8 cellular contexts compared by ENCODE assay signal in the genomic region with DNA sequence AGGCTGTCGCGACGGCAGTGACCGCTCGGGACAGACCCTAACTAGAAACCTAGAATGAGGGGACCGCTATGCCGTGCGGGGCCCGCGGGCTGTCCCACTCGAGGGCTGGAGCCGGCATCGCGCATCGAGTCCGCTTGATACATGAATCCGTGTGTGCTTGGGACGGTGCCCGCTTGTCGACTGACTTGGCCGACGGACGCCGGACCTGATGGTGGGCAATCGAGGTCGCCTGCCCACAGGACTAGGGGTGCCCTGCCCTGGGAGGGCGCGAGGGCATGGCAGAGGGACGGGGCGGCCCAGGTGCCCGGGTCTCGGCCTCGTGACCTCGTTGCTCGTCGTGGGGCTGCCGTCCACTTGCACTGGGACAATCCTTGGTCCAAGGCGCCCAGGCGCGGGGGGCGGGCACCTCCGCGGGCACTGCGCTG. TPM values are rescaled to one million over a fixed set of nuclear protein-coding genes. Genes with fewer than 3 reads are reported as not detected.
DNase-seq lines count a peak whose midpoint lies in the region; ATAC-seq and TF ChIP-seq lines count a peak whose summit lies in the region.

No MANE protein-coding gene starts in this region.

- H3K36me3 ChIP-seq in DOHH2 (ENCODE audit: control insufficient read depth, low read length): peaks cover 55% of the 10 kb centered on the region
- peaks cover 9 to 13% (median 11%) of the 10 kb centered on the region in 4 donors for H3K36me3 ChIP-seq in esophagus muscularis mucosa
- H3K36me3 ChIP-seq in osteoblast (ENCODE audit: insufficient read depth, low read length): peaks cover 13% of the 10 kb centered on the region

- peak overlapping the region; percentile 99 for H2AFZ ChIP-seq in osteoblast (ENCODE audit: low read length)

- peak overlapping the region; percentile 100 for H3K27ac Mint-ChIP-seq in activated CD4-positive, alpha-beta memory T cell treated with anti-CD3 and anti-CD28 coated beads for 36 hours

- peak overlapping the region; percentile 93 for H3K4me3 Mint-ChIP-seq in activated CD4-positive, alpha-beta memory T cell treated with anti-CD3 and anti-CD28 coated beads for 36 hours

- CTCF ChIA-PET in activated CD4-positive, alpha-beta memory T cell treated with anti-CD3 and anti-CD28 coated beads for 36 hours (lab: Charles Lee): interaction anchor here (0.9 to 8.9 kb wide), 14 partner anchors 7 to 190 kb away, joined by 3 to 106 read pairs (median 8); a partner anchor contains a TSS

- intact Hi-C loops in activated CD4-positive, alpha-beta memory T cell treated with anti-CD3 and anti-CD28 coated beads for 36 hours (cut with micrococcal nuclease): loop anchor here (1.0 kb wide), 5 partner anchors 45 to 243 kb away; a partner anchor contains a TSS
- intact Hi-C loops in esophagus muscularis mucosa (cut with DNase I): no loop called here

- H3K79me2 ChIP-seq in DOHH2 (ENCODE audit: control insufficient read depth, low read length) (peaks cover 68% of the 10 kb centered on the region), osteoblast (ENCODE audit: insufficient read depth, low read length) (peaks cover 48% of the 10 kb centered on the region)

- TF ChIP-seq CTCF in DOHH2 (IDR thresholded peaks at IDR 0.05; ENCODE audit: low read depth, low read length, poor library complexity, severe bottlenecking) (no peak), esophagus muscularis mucosa (IDR thresholded peaks at IDR 0.05) (no peak), osteoblast (IDR thresholded peaks at IDR 0.05; ENCODE audit: extremely low read depth, low read depth, low read length) (no peak)

- peak; percentile 75 for TF ChIP-seq POLR2A in esophagus muscularis mucosa (IDR thresholded peaks at IDR 0.05; ENCODE audit: low read depth)

- H3K4me3 ChIP-seq in DOHH2 (ENCODE audit: low read length) (peak overlapping the region; percentile 98), esophagus muscularis mucosa (peak overlapping the region; percentile 78 to 100 (median 94)), osteoblast (ENCODE audit: insufficient read depth, low read length) (peak overlapping the region; percentile 90)

- H3K4me1 ChIP-seq in DOHH2 (ENCODE audit: control insufficient read depth, low read length): peaks cover 41% of the 10 kb centered on the region
- peaks cover 33 to 64% (median 55%) of the 10 kb centered on the region in 4 donors for H3K4me1 ChIP-seq in esophagus muscularis mucosa
- H3K4me1 ChIP-seq in osteoblast (ENCODE audit: insufficient read depth, low read length): peaks cover 17% of the 10 kb centered on the region

- H3K27me3 ChIP-seq in DOHH2 (ENCODE audit: control insufficient read depth, low read length) (no peaks in the 10 kb centered on the region), esophagus muscularis mucosa (no peaks in the 10 kb centered on the region), osteoblast (ENCODE audit: insufficient read depth, low read length) (no peaks in the 10 kb centered on the region)

- H3K9me3 ChIP-seq in DOHH2 (ENCODE audit: control insufficient read depth, insufficient read depth, low read length) (no peaks in the 10 kb centered on the region), esophagus muscularis mucosa (no peaks in the 10 kb centered on the region), osteoblast (ENCODE audit: low read depth, low read length) (no peaks in the 10 kb centered on the region)

- H3K36me3 Mint-ChIP-seq in activated CD4-positive, alpha-beta memory T cell treated with anti-CD3 and anti-CD28 coated beads for 36 hours: peaks cover 44% of the 10 kb centered on the region

- H4K20me1 ChIP-seq in DOHH2 (ENCODE audit: control insufficient read depth, insufficient read depth, low read depth, low read length) (peaks cover 18% of the 10 kb centered on the region), osteoblast (ENCODE audit: insufficient read depth, low read length) (peaks cover 27% of the 10 kb centered on the region)

- no peak for DNase-seq in activated CD4-positive, alpha-beta memory T cell treated with anti-CD3 and anti-CD28 coated beads for 36 hours
- DNase-seq in esophagus muscularis mucosa (ENCODE audit: extremely low spot score): no peak
- DNase-seq in osteoblast (ENCODE audit: insufficient read length, low spot score, missing footprints): no peak
- DNase-seq in pons (ENCODE audit: low spot score): no peak

- no CpG with 5 or more reads among the region's 44 CpGs for WGBS in esophagus muscularis mucosa

- no peaks in the 10 kb centered on the region for H3K9me3 Mint-ChIP-seq in activated CD4-positive, alpha-beta memory T cell treated with anti-CD3 and anti-CD28 coated beads for 36 hours

- POLR2A ChIA-PET in activated CD4-positive, alpha-beta memory T cell treated with anti-CD3 and anti-CD28 coated beads for 36 hours (lab: Charles Lee): interaction anchor here (0.9 to 4.9 kb wide), 13 partner anchors 23 to 247 kb away, joined by 3 to 98 read pairs (median 4); a partner anchor contains a TSS

- H3K4me1 Mint-ChIP-seq in activated CD4-positive, alpha-beta memory T cell treated with anti-CD3 and anti-CD28 coated beads for 36 hours (ENCODE audit: low read depth): peaks cover 24% of the 10 kb centered on the region

- H3K9me2 ChIP-seq in DOHH2 (replicated peaks; ENCODE audit: control insufficient read depth, low read length): no peaks in the 10 kb centered on the region

- H3K27ac ChIP-seq in DOHH2 (ENCODE audit: low read depth, low read length): peak overlapping the region; percentile 93
- H3K27ac ChIP-seq in esophagus muscularis mucosa (replicated peaks in 1 of 4): peak overlapping the region; percentile 98 to 100 (median 100)
- H3K27ac ChIP-seq in osteoblast (ENCODE audit: low read depth, low read length): peak overlapping the region; percentile 99

- peaks cover 36% of the 10 kb centered on the region for H3F3A ChIP-seq in DOHH2 (ENCODE audit: control insufficient read depth, insufficient read depth)

- peak; percentile 0 for ATAC-seq in HG02840 (IDR thresholded peaks at IDR 0.05; ENCODE audit: low FRiP score, unreplicated experiment)
- no peak for ATAC-seq in HG02885 (IDR thresholded peaks at IDR 0.05; ENCODE audit: poor library complexity, unreplicated experiment)
- no peak for ATAC-seq in GM21619 (IDR thresholded peaks at IDR 0.05; ENCODE audit: unreplicated experiment)

- H3K4me2 ChIP-seq in DOHH2 (ENCODE audit: low read length) (peak overlapping the region; percentile 100), osteoblast (ENCODE audit: insufficient read depth, low read length) (peak overlapping the region; percentile 83)

- peaks cover 3% of the 10 kb centered on the region for H3K27me3 Mint-ChIP-seq in activated CD4-positive, alpha-beta memory T cell treated with anti-CD3 and anti-CD28 coated beads for 36 hours

- no peak for TF ChIP-seq EP300 in esophagus muscularis mucosa (IDR thresholded peaks at IDR 0.05)

RNA-seq across cellular contexts. Expression of a gene that starts 0.7 kb away (rescaled TPM):
- 1,000 to 10,000 TPM; 1,763 to 1,778 TPM for total RNA-seq in activated CD4-positive, alpha-beta memory T cell treated with anti-CD3 and anti-CD28 coated beads for 36 hours
- total RNA-seq in esophagus muscularis mucosa (100 to 1,000 TPM; 571 to 894 (median 806) TPM), osteoblast (459 and 545 TPM in 2 replicates)
